ENCODE assay signal across 1 cellular context in genomic region chr4:78584863-78585576, GRCh38.
TF ChIP-seq lines count a peak whose summit lies in the region.

No MANE protein-coding gene starts in this region.

TF ChIP-seq in HepG2, 621 proteins besides CTCF, POLR2A, EP300 and RAD21 (continued from another document):
- no peak for TF ChIP-seq ZUFSP (CRISPR knock-in tag; IDR thresholded peaks at IDR 0.05; ENCODE audit: borderline replicate concordance)
- TF ChIP-seq ARID4A (CRISPR knock-in tag; IDR thresholded peaks at IDR 0.05; ENCODE audit: borderline replicate concordance): peak; percentile 39; the same call in 1 of the 2 replicates
- TF ChIP-seq, protein P1, sequence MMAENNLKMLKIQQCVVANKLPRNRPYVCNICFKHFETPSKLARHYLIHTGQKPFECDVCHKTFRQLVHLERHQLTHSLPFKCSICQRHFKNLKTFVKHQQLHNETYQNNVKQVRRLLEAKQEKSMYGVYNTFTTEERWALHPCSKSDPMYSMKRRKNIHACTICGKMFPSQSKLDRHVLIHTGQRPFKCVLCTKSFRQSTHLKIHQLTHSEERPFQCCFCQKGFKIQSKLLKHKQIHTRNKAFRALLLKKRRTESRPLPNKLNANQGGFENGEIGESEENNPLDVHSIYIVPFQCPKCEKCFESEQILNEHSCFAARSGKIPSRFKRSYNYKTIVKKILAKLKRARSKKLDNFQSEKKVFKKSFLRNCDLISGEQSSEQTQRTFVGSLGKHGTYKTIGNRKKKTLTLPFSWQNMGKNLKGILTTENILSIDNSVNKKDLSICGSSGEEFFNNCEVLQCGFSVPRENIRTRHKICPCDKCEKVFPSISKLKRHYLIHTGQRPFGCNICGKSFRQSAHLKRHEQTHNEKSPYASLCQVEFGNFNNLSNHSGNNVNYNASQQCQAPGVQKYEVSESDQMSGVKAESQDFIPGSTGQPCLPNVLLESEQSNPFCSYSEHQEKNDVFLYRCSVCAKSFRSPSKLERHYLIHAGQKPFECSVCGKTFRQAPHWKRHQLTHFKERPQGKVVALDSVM (CRISPR knock-in tag; IDR thresholded peaks at IDR 0.05): no peak
- no peak for TF ChIP-seq FOXK2 (IDR thresholded peaks at IDR 0.05)
- no peak for TF ChIP-seq RBM39 (IDR thresholded peaks at IDR 0.05; ENCODE audit: low read depth, low read length, poor library complexity, severe bottlenecking)
- TF ChIP-seq GATAD2A (CRISPR knock-in tag; IDR thresholded peaks at IDR 0.05): 0 out of 2 replicates have a peak, but pooled peaks have one; percentile 14
- no peak for TF ChIP-seq CHD2 (IDR thresholded peaks at IDR 0.05; ENCODE audit: low read depth, low read length)
- TF ChIP-seq SIN3A (IDR thresholded peaks at IDR 0.05; ENCODE audit: borderline replicate concordance, low read depth, low read length): peak; percentile 62; the same call in 1 of the 2 replicates
- TF ChIP-seq RARA (CRISPR knock-in tag; IDR thresholded peaks at IDR 0.05): peak; percentile 93
- no peak for TF ChIP-seq CSRNP2 (CRISPR knock-in tag; conservative IDR thresholded peaks at IDR 0.05; ENCODE audit: low read depth)
- TF ChIP-seq MEIS1 (CRISPR knock-in tag; IDR thresholded peaks at IDR 0.05; ENCODE audit: borderline replicate concordance): peak; percentile 29; the same call in 1 of the 2 replicates
- TF ChIP-seq POGZ (CRISPR knock-in tag; IDR thresholded peaks at IDR 0.05): peak; percentile 46; the same call in 1 of the 2 replicates
- TF ChIP-seq BATF2 (CRISPR knock-in tag; IDR thresholded peaks at IDR 0.05): no peak
- 0 out of 2 replicates have a peak, but pooled peaks have one; percentile 14 for TF ChIP-seq BCL6 (CRISPR knock-in tag; IDR thresholded peaks at IDR 0.05)
- no peak for TF ChIP-seq ZC3H4 (CRISPR knock-in tag; IDR thresholded peaks at IDR 0.05; ENCODE audit: borderline replicate concordance)
- TF ChIP-seq ZMYM4 (CRISPR knock-in tag; IDR thresholded peaks at IDR 0.05): peak; percentile 58
- TF ChIP-seq RXRB (CRISPR knock-in tag; IDR thresholded peaks at IDR 0.05; ENCODE audit: borderline replicate concordance): peak; percentile 68; the same call in 1 of the 2 replicates
- no peak for TF ChIP-seq ADNP (CRISPR knock-in tag; IDR thresholded peaks at IDR 0.05)
- no peak for TF ChIP-seq MBNL3 (CRISPR knock-in tag; conservative IDR thresholded peaks at IDR 0.05)
- TF ChIP-seq, protein P2, sequence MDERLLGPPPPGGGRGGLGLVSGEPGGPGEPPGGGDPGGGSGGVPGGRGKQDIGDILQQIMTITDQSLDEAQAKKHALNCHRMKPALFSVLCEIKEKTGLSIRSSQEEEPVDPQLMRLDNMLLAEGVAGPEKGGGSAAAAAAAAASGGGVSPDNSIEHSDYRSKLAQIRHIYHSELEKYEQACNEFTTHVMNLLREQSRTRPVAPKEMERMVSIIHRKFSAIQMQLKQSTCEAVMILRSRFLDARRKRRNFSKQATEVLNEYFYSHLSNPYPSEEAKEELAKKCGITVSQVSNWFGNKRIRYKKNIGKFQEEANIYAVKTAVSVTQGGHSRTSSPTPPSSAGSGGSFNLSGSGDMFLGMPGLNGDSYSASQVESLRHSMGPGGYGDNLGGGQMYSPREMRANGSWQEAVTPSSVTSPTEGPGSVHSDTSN (CRISPR knock-in tag; IDR thresholded peaks at IDR 0.05): peak; percentile 82
- no peak for TF ChIP-seq MXI1 (IDR thresholded peaks at IDR 0.05; ENCODE audit: borderline replicate concordance, low read depth, low read length)
- 0 out of 2 replicates have a peak, but pooled peaks have one; percentile 17 for TF ChIP-seq SOX5 (CRISPR knock-in tag; IDR thresholded peaks at IDR 0.05; ENCODE audit: borderline replicate concordance)
- peak; percentile 91 for TF ChIP-seq NR2F2 (IDR thresholded peaks at IDR 0.05; ENCODE audit: borderline replicate concordance, low read depth)
- TF ChIP-seq TEAD2 (CRISPR knock-in tag; IDR thresholded peaks at IDR 0.05): no peak
- TF ChIP-seq ARID5B (CRISPR knock-in tag; IDR thresholded peaks at IDR 0.05): peak; percentile 38; the same call in 1 of the 2 replicates
